8 cellular contexts compared by ENCODE assay signal in genomic region chrX:49142264-49142663, GRCh38. TPM values are rescaled to one million over a fixed set of nuclear protein-coding genes. Genes with fewer than 3 reads are reported as not detected.
A peak's percentile ranks its signal among the peaks of the same experiment; 100 is the strongest.
DNase-seq lines count a peak whose midpoint lies in the region; ATAC-seq and TF ChIP-seq lines count a peak whose summit lies in the region.
"Not testable (repeated sequence)": the region's sequence is repeated elsewhere in the genome, so short reads cannot be mapped to it uniquely, and the experiment has no call there.

No MANE protein-coding gene starts in this region.

- not testable (repeated sequence) for H4K20me1 ChIP-seq in Karpas-422 (ENCODE audit: insufficient read depth, low read depth, low read length); fibroblast of lung (ENCODE audit: control insufficient read depth, extremely low read depth, insufficient read depth, low read length)

- TF ChIP-seq POLR2A in body of pancreas (IDR thresholded peaks at IDR 0.05); sigmoid colon (IDR thresholded peaks at IDR 0.05): not testable (repeated sequence)

- not testable (repeated sequence) for H3K79me2 ChIP-seq in Karpas-422 (ENCODE audit: low read length); fibroblast of lung (ENCODE audit: control insufficient read depth, insufficient read depth, low read length)

- not testable (repeated sequence) for TF ChIP-seq EP300 in sigmoid colon (IDR thresholded peaks at IDR 0.05)

- H3K9ac ChIP-seq in Karpas-422 (ENCODE audit: low read length); fibroblast of lung (ENCODE audit: insufficient read depth, low read length): not testable (repeated sequence)

- POLR2A ChIA-PET in AG04450 (lab: Yijun Ruan, JAX) = not testable (repeated sequence)

- not testable (repeated sequence) for H3K9me3 ChIP-seq in AG04450 (ENCODE audit: control insufficient read depth, insufficient read depth, low read length); body of pancreas; fibroblast of lung (ENCODE audit: control insufficient read depth, insufficient read depth, low read depth, low read length); sigmoid colon
- H3K9me3 ChIP-seq in Karpas-422 (ENCODE audit: low read length) = peaks cover 17% of the 10 kb centered on the region

- not testable (repeated sequence) for H2AFZ ChIP-seq in Karpas-422 (ENCODE audit: low read length); fibroblast of lung (ENCODE audit: low read length)

- not testable (repeated sequence) for H3K36me3 ChIP-seq in Karpas-422 (ENCODE audit: insufficient read depth, low read length); body of pancreas (replicated peaks in 1 of 2; ENCODE audit: insufficient read depth in 1 of 2, low read depth in 2 of 2); fibroblast of lung (ENCODE audit: control insufficient read depth, insufficient read depth, low read length); sigmoid colon

- H3K27me3 ChIP-seq in AG04450 (ENCODE audit: control insufficient read depth, insufficient read depth, low read length); Karpas-422 (ENCODE audit: low read length); body of pancreas; fibroblast of lung (ENCODE audit: control insufficient read depth, insufficient read depth, low read length); sigmoid colon: not testable (repeated sequence)

- CTCF ChIA-PET in AG04450 (lab: Charles Lee) = interaction anchor here (0.6 to 1.5 kb wide), 2 partner anchors 13 to 548 kb away, joined by 3 to 9 read pairs; no protein-coding TSS in a partner anchor

- 36 to 37% methylated on average over 8 to 9 of the region's 9 CpGs for WGBS in body of pancreas, 2 donors
- WGBS in sigmoid colon, 2 donors = 64 to 79% methylated on average over 9 of the region's 9 CpGs

- TF ChIP-seq CTCF in AG04450 (IDR thresholded peaks at IDR 0.05; ENCODE audit: low read depth, low read length) = peak; percentile 33; the same call in 1 of the 2 replicates
- peak; percentile 26 for TF ChIP-seq CTCF in GM10266 (IDR thresholded peaks at IDR 0.05; ENCODE audit: control insufficient read depth, insufficient read depth, low read depth, missing control alignments)
- peak in 6 of 7 experiments; percentile 22 to 44 (median 40) for TF ChIP-seq CTCF in body of pancreas (IDR thresholded peaks at IDR 0.05)
- TF ChIP-seq CTCF in fibroblast of lung (conservative IDR thresholded peaks at IDR 0.05 in 1 of 2, IDR thresholded peaks at IDR 0.05 in 1 of 2; ENCODE audit: low read depth in 1 of 2, low read length in 2 of 2) = peak; percentile 20 to 44
- peak in 3 of 4 experiments; percentile 24 to 46 (median 25) for TF ChIP-seq CTCF in sigmoid colon (IDR thresholded peaks at IDR 0.05)

- not testable (repeated sequence) for ATAC-seq in body of pancreas
- ATAC-seq in left lobe of liver = peak; percentile 31

- not testable (repeated sequence) for H3K27ac ChIP-seq in AG04450 (ENCODE audit: low read depth, low read length); Karpas-422 (ENCODE audit: low read length); body of pancreas; fibroblast of lung (ENCODE audit: insufficient read depth, low read length); sigmoid colon

- H3K4me1 ChIP-seq in Karpas-422 (ENCODE audit: low read length); body of pancreas; fibroblast of lung (ENCODE audit: control insufficient read depth, extremely low read depth, insufficient read depth, low read length); sigmoid colon: not testable (repeated sequence)

- not testable (repeated sequence) for H3K4me3 ChIP-seq in AG04450 (ENCODE audit: low read depth, low read length); Karpas-422 (ENCODE audit: low read length); body of pancreas; fibroblast of lung (replicated peaks in 1 of 4; ENCODE audit: control extremely low read depth in 1 of 4, insufficient read depth in 1 of 4, low read depth in 3 of 4, low read length in 4 of 4); sigmoid colon

- not testable (repeated sequence) for H3K4me2 ChIP-seq in Karpas-422 (ENCODE audit: low read depth, low read length, poor library complexity, severe bottlenecking); fibroblast of lung (ENCODE audit: extremely low read depth, insufficient read depth, low read length)

- DNase-seq in AG04450 (ENCODE audit: low read depth, low spot score); GM10266 (ENCODE audit: extremely low spot score); body of pancreas; fibroblast of lung (ENCODE audit: low read depth in 2 of 2); left lobe of liver (ENCODE audit: low spot score); sigmoid colon: not testable (repeated sequence)
- peak; percentile 51 for DNase-seq in Karpas-422
- DNase-seq in RPMI8226 = peak; percentile 33

- H3K9me2 ChIP-seq in Karpas-422 (replicated peaks; ENCODE audit: insufficient read depth, low read length) = not testable (repeated sequence)

- intact Hi-C loops in body of pancreas (cut with DNase I); sigmoid colon (cut with DNase I): not testable (repeated sequence)

RNA-seq across cellular contexts. Expression of gene GPKOW, which starts 18.7 kb away (rescaled TPM):
- polyA plus RNA-seq in AG04450 (2011; rRNA removed) (20.3 and 21.9 TPM in 2 replicates), fibroblast of lung (20.2 and 21.0 TPM in 2 replicates), sigmoid colon (10 to 100 TPM; 23.4 to 24.6 (median 24.3) TPM)
- 10.6 and 15.0 TPM in 2 replicates for polyA minus RNA-seq in AG04450 (2011; rRNA and poly(A)+ RNA removed)
- total RNA-seq in Karpas-422 (2014; rRNA removed; shearing (Covaris generic); ENCODE audit: low replicate concordance) = 8.2 and 20.7 TPM in 2 replicates
- total RNA-seq in body of pancreas (10 to 100 TPM; 12.9 to 15.3 TPM), fibroblast of lung (15.7 and 19.8 TPM in 2 replicates), left lobe of liver (11.5 TPM), sigmoid colon (10 to 100 TPM; 14.4 to 25.0 (median 23.6) TPM)
- 23.0 and 24.4 TPM in 2 replicates for polyA plus RNA-seq in fibroblast of lung (2012)
- 10.6 and 17.1 TPM in 2 replicates for polyA minus RNA-seq in fibroblast of lung (ENCODE audit: low replicate concordance)

RNA-seq across cellular contexts. Expression of gene MAGIX, which starts 20.3 kb away (rescaled TPM):
- polyA plus RNA-seq in AG04450 (2011; rRNA removed) (0.40 and 0.82 TPM in 2 replicates), fibroblast of lung (0.34 and 0.40 TPM in 2 replicates), sigmoid colon (10 to 100 TPM in 2 of 3 donors, 1 to 10 TPM in 1; 7.7 to 24.0 (median 13.6) TPM)
- 0.05 and 0.52 TPM in 2 replicates for polyA minus RNA-seq in AG04450 (2011; rRNA and poly(A)+ RNA removed)
- total RNA-seq in Karpas-422 (2014; rRNA removed; shearing (Covaris generic); ENCODE audit: low replicate concordance) = 1.7 TPM in 1 of 2 replicates, not detected in the other
- total RNA-seq in body of pancreas (10 to 100 TPM; 13.2 to 40.9 TPM), fibroblast of lung (1.0 and 1.7 TPM in 2 replicates), left lobe of liver (27.7 TPM), sigmoid colon (1 to 10 TPM; 1.4 to 3.1 (median 1.8) TPM)
- 0.66 and 0.88 TPM in 2 replicates for polyA plus RNA-seq in fibroblast of lung (2012)
- polyA minus RNA-seq in fibroblast of lung (ENCODE audit: low replicate concordance) = 0.07 TPM in 1 of 2 replicates, not detected in the other

RNA-seq across cellular contexts. Expression of gene PLP2, which starts 29.4 kb away (rescaled TPM):
- polyA plus RNA-seq in AG04450 (2011; rRNA removed) (66.7 and 79.6 TPM in 2 replicates), fibroblast of lung (212 and 317 TPM in 2 replicates), sigmoid colon (100 to 1,000 TPM in 1 of 3 donors, 10 to 100 TPM in 2; 61.7 to 185 (median 88.9) TPM)
- 96.7 and 105 TPM in 2 replicates for polyA minus RNA-seq in AG04450 (2011; rRNA and poly(A)+ RNA removed)
- total RNA-seq in Karpas-422 (2014; rRNA removed; shearing (Covaris generic); ENCODE audit: low replicate concordance) = 11.0 and 37.0 TPM in 2 replicates
- total RNA-seq in body of pancreas (10 to 100 TPM; 19.4 to 30.1 TPM), fibroblast of lung (10.5 and 23.3 TPM in 2 replicates), left lobe of liver (11.7 TPM), sigmoid colon (10 to 100 TPM; 39.0 to 65.1 (median 48.9) TPM)
- polyA plus RNA-seq in fibroblast of lung (2012) = 208 and 292 TPM in 2 replicates
- 354 and 470 TPM in 2 replicates for polyA minus RNA-seq in fibroblast of lung (ENCODE audit: low replicate concordance)

RNA-seq across cellular contexts. Expression of gene PRICKLE3, which starts 43.9 kb away (rescaled TPM):
- polyA plus RNA-seq in AG04450 (2011; rRNA removed) = 3.6 and 4.1 TPM in 2 replicates
- polyA minus RNA-seq in AG04450 (2011; rRNA and poly(A)+ RNA removed) = 7.0 and 9.1 TPM in 2 replicates
- total RNA-seq in Karpas-422 (2014; rRNA removed; shearing (Covaris generic); ENCODE audit: low replicate concordance) = 4.0 and 15.5 TPM in 2 replicates
- 10 to 100 TPM in 1 of 2 donors, 1 to 10 TPM in 1; 7.5 to 13.2 TPM for total RNA-seq in body of pancreas
- 4.6 and 7.4 TPM in 2 replicates for total RNA-seq in fibroblast of lung
- polyA plus RNA-seq in fibroblast of lung = 2.7 and 3.5 TPM in 2 replicates
- polyA plus RNA-seq in fibroblast of lung (2012) = 4.5 and 5.4 TPM in 2 replicates
- 7.0 and 8.0 TPM in 2 replicates for polyA minus RNA-seq in fibroblast of lung (ENCODE audit: low replicate concordance)
- total RNA-seq in left lobe of liver = 4.5 TPM
- 10 to 100 TPM in 2 of 4 donors, 1 to 10 TPM in 2; 7.7 to 13.0 (median 10.4) TPM for total RNA-seq in sigmoid colon
- polyA plus RNA-seq in sigmoid colon = 1 to 10 TPM; 4.8 to 9.8 (median 6.0) TPM

RNA-seq across cellular contexts. Expression of gene SYP, which starts 57.7 kb away (rescaled TPM):
- polyA plus RNA-seq in AG04450 (2011; rRNA removed) (0.07 and 0.15 TPM in 2 replicates), fibroblast of lung (0.08 and 0.15 TPM in 2 replicates), sigmoid colon (10 to 100 TPM in 1 of 3 donors, 1 to 10 TPM in 2; 1.2 to 20.2 (median 1.4) TPM)
- 0.28 TPM in 1 of 2 replicates, not detected in the other for polyA minus RNA-seq in AG04450 (2011; rRNA and poly(A)+ RNA removed)
- 0.86 and 1.2 TPM in 2 replicates for total RNA-seq in Karpas-422 (2014; rRNA removed; shearing (Covaris generic); ENCODE audit: low replicate concordance)
- total RNA-seq in body of pancreas (1 to 10 TPM; 5.4 to 6.6 TPM), fibroblast of lung (0.17 and 0.26 TPM in 2 replicates), left lobe of liver (0.10 TPM), sigmoid colon (10 to 100 TPM in 2 of 4 donors, 1 to 10 TPM in 2; 4.1 to 14.6 (median 10.9) TPM)
- 0.31 and 0.40 TPM in 2 replicates for polyA plus RNA-seq in fibroblast of lung (2012)
- polyA minus RNA-seq in fibroblast of lung (ENCODE audit: low replicate concordance) = not detected in 2 replicates
